Comparison of ENCODE assay signal across 1 cellular context in the genomic region with DNA sequence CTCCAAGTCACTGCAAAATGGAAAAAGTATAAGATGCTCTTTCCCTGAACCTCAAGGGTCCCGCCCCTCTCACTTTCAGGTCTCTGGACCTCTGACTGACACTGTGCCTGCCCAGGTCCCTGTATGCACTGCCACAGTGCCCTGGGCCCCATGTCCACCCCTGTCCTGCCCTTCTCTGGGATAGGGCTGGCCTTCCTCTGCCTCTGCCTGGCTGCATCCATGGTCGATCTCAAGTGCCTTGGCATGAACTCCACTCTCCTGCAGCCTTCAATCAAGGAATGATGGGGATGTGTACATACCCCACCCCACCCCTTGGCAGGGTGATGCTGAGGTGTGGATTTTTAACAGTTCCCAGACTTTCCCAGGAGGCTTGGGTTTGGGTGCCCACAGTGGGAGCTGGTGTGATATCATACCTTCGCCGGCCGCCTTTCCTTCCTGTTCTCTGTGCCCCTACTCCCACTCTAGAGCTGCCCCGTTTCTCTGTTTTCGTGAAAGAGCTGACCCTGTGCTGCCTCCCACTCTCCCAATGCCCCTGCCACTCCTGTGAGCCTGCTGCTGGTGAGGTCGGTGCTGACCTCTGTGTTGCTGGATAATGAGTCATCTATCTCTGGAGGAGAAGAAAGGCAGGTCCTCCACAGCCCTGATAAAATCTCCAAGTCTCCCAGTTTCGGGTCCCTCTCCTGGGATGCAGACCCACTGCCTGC.
TF ChIP-seq lines count a peak whose summit lies in the region.

No MANE protein-coding gene starts in this region.

TF ChIP-seq in IMR-90, 13 proteins besides CTCF, POLR2A, EP300 and RAD21:
- TF ChIP-seq, protein P1, sequence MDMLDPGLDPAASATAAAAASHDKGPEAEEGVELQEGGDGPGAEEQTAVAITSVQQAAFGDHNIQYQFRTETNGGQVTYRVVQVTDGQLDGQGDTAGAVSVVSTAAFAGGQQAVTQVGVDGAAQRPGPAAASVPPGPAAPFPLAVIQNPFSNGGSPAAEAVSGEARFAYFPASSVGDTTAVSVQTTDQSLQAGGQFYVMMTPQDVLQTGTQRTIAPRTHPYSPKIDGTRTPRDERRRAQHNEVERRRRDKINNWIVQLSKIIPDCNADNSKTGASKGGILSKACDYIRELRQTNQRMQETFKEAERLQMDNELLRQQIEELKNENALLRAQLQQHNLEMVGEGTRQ (IDR thresholded peaks at IDR 0.05; ENCODE audit: low read depth, low read length), result no peak
- TF ChIP-seq MAFK (IDR thresholded peaks at IDR 0.05; ENCODE audit: low read depth, low read length) (no peak), BHLHE40 (IDR thresholded peaks at IDR 0.05; ENCODE audit: low read depth, low read length) (no peak), RFX5 (IDR thresholded peaks at IDR 0.05; ENCODE audit: low read depth, low read length) (no peak), RCOR1 (IDR thresholded peaks at IDR 0.05; ENCODE audit: insufficient replicate concordance, low read length) (no peak)
